8 cellular contexts compared by ENCODE assay signal in the genomic region with DNA sequence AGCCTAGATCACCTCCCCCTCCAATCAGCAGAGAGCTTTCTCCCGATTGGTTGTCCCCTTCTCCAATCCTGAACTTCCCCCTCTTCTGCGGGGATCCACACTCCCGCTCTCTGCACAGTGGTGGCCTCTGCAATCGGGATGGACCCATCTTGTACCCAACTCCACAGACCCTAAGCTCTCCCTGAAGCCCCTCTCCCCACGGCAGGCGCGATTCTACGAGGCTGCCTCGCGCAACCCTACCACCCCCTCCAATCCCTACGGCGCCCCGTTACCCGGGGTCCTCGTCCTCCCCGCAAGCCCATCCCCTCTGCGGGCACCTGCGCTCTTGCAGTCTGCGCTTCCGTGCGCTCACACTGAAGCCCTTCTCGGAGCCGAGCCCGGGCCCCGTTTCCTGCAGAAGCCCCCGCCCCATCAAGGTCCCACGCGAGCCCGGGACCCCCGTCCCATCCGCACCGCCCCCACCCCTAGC. TPM values are rescaled to one million over a fixed set of nuclear protein-coding genes. Genes with fewer than 3 reads are reported as not detected.
DNase-seq lines count a peak whose midpoint lies in the region; ATAC-seq and TF ChIP-seq lines count a peak whose summit lies in the region.

No MANE protein-coding gene starts in this region.

- H3K27me3 Mint-ChIP-seq in Calu3 (ENCODE audit: unreplicated experiment): peaks cover 17% of the 10 kb centered on the region
- no peaks in the 10 kb centered on the region for H3K27me3 Mint-ChIP-seq in activated T-cell treated with anti-CD3 and anti-CD28 coated beads, Interleukin-2, amount 50 U/mL, for 72 hours (ENCODE audit: low read depth)
- no peaks in the 10 kb centered on the region for H3K27me3 Mint-ChIP-seq in naive B cell
- H3K27me3 Mint-ChIP-seq in stimulated activated memory B cell treated with anti-CD40 and anti-IgM and Interleukin-4, amounts not matched to agents 10 μg/mL and 1 μg/mL and 100 μg/mL, for 72 hours: no peaks in the 10 kb centered on the region

- no peak for TF ChIP-seq CTCF in Calu3 (IDR thresholded peaks at IDR 0.05; ENCODE audit: unreplicated experiment)

- TF ChIP-seq RAD21 in Ishikawa (IDR thresholded peaks at IDR 0.05; ENCODE audit: low read depth): no peak

- ATAC-seq in GM21515 (IDR thresholded peaks at IDR 0.05; ENCODE audit: unreplicated experiment) (peak; percentile 48), naive B cell (ENCODE audit: low read depth in 2 of 2) (peak; percentile 29 to 34)
- ATAC-seq in activated T-cell treated with anti-CD3 and anti-CD28 coated beads, Interleukin-2, amount 50 U/mL, for 72 hours (replicated peaks in 1 of 2): peak; percentile 69 to 72
- peak; percentile 71 for ATAC-seq in stimulated activated memory B cell treated with anti-CD40 and anti-IgM and Interleukin-4, amounts not matched to agents 10 μg/mL and 1 μg/mL and 100 μg/mL, for 72 hours

- CTCF ChIA-PET in Calu3 (lab: Charles Lee): interaction anchor here (0.5 to 1.2 kb wide), 9 partner anchors 9 to 209 kb away, joined by 3 to 10 read pairs (median 5); a partner anchor contains a TSS

- no peaks in the 10 kb centered on the region for H3K9me3 Mint-ChIP-seq in Calu3 (ENCODE audit: low read depth, unreplicated experiment)
- H3K9me3 Mint-ChIP-seq in activated T-cell treated with anti-CD3 and anti-CD28 coated beads, Interleukin-2, amount 50 U/mL, for 72 hours: no peaks in the 10 kb centered on the region
- H3K9me3 Mint-ChIP-seq in naive B cell: peaks cover 0 to 3% (median 0%) of the 10 kb centered on the region in 7 donors
- peaks cover 2% of the 10 kb centered on the region for H3K9me3 Mint-ChIP-seq in stimulated activated memory B cell treated with anti-CD40 and anti-IgM and Interleukin-4, amounts not matched to agents 10 μg/mL and 1 μg/mL and 100 μg/mL, for 72 hours

- DNase-seq in Calu3: peak; percentile 92
- DNase-seq in activated T-cell treated with anti-CD3 and anti-CD28 coated beads, Interleukin-2, amount 50 U/mL, for 72 hours: peak; percentile 85 to 86
- peak; percentile 91 for DNase-seq in fibroblast of gingiva (ENCODE audit: low read depth)
- peak; percentile 58 for DNase-seq in naive B cell

- peaks cover 25% of the 10 kb centered on the region for H3K36me3 Mint-ChIP-seq in Calu3 (ENCODE audit: insufficient read depth, unreplicated experiment)
- no peaks in the 10 kb centered on the region for H3K36me3 Mint-ChIP-seq in activated T-cell treated with anti-CD3 and anti-CD28 coated beads, Interleukin-2, amount 50 U/mL, for 72 hours (ENCODE audit: insufficient read depth in 2 of 2)
- no peaks in the 10 kb centered on the region for H3K36me3 Mint-ChIP-seq in naive B cell
- H3K36me3 Mint-ChIP-seq in stimulated activated memory B cell treated with anti-CD40 and anti-IgM and Interleukin-4, amounts not matched to agents 10 μg/mL and 1 μg/mL and 100 μg/mL, for 72 hours: peaks cover 7% of the 10 kb centered on the region

- H3K4me1 Mint-ChIP-seq in Calu3 (ENCODE audit: low read depth, unreplicated experiment): no peaks in the 10 kb centered on the region
- H3K4me1 Mint-ChIP-seq in activated T-cell treated with anti-CD3 and anti-CD28 coated beads, Interleukin-2, amount 50 U/mL, for 72 hours (ENCODE audit: low read depth): peaks cover 23% of the 10 kb centered on the region
- H3K4me1 Mint-ChIP-seq in naive B cell: peaks cover 22 to 29% (median 22%) of the 10 kb centered on the region in 3 donors
- peaks cover 27% of the 10 kb centered on the region for H3K4me1 Mint-ChIP-seq in stimulated activated memory B cell treated with anti-CD40 and anti-IgM and Interleukin-4, amounts not matched to agents 10 μg/mL and 1 μg/mL and 100 μg/mL, for 72 hours

- peak overlapping the region; percentile 93 for H3K4me3 Mint-ChIP-seq in Calu3 (ENCODE audit: low read depth, unreplicated experiment)
- H3K4me3 Mint-ChIP-seq in activated T-cell treated with anti-CD3 and anti-CD28 coated beads, Interleukin-2, amount 50 U/mL, for 72 hours: peak overlapping the region; percentile 87 to 99
- peak overlapping the region; percentile 92 to 99 (median 96) for H3K4me3 Mint-ChIP-seq in naive B cell
- peak overlapping the region; percentile 87 for H3K4me3 Mint-ChIP-seq in stimulated activated memory B cell treated with anti-CD40 and anti-IgM and Interleukin-4, amounts not matched to agents 10 μg/mL and 1 μg/mL and 100 μg/mL, for 72 hours

- no TSS peak for BruUV-seq in Calu3 (replicated peaks; lab: Mats Ljungman, UMichigan)

- TF ChIP-seq EP300 in Ishikawa (IDR thresholded peaks at IDR 0.05; ENCODE audit: borderline replicate concordance): no peak

- H3K27ac Mint-ChIP-seq in Calu3 (ENCODE audit: unreplicated experiment): peak overlapping the region; percentile 89
- peak overlapping the region; percentile 45 for H3K27ac Mint-ChIP-seq in activated T-cell treated with anti-CD3 and anti-CD28 coated beads, Interleukin-2, amount 50 U/mL, for 72 hours
- H3K27ac Mint-ChIP-seq in naive B cell: peak overlapping the region; percentile 59 to 94 (median 87)
- H3K27ac Mint-ChIP-seq in stimulated activated memory B cell treated with anti-CD40 and anti-IgM and Interleukin-4, amounts not matched to agents 10 μg/mL and 1 μg/mL and 100 μg/mL, for 72 hours: peak overlapping the region; percentile 71

- intact Hi-C loops in Calu3 (cut with micrococcal nuclease; ENCODE audit: unreplicated experiment): no loop called here

TF ChIP-seq in Ishikawa, 13 proteins besides CTCF, POLR2A, EP300 and RAD21 (continues in another document):
- TF ChIP-seq, protein P1, sequence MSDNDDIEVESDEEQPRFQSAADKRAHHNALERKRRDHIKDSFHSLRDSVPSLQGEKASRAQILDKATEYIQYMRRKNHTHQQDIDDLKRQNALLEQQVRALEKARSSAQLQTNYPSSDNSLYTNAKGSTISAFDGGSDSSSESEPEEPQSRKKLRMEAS (IDR thresholded peaks at IDR 0.05): no peak; the same call in 1 of the 2 replicates
- TF ChIP-seq TEAD4 (IDR thresholded peaks at IDR 0.05) (no peak), YY1 (IDR thresholded peaks at IDR 0.05; ENCODE audit: low read depth) (no peak)

TF ChIP-seq in PFSK-1, 5 proteins besides CTCF, POLR2A, EP300 and RAD21:
- TF ChIP-seq, protein P2, sequence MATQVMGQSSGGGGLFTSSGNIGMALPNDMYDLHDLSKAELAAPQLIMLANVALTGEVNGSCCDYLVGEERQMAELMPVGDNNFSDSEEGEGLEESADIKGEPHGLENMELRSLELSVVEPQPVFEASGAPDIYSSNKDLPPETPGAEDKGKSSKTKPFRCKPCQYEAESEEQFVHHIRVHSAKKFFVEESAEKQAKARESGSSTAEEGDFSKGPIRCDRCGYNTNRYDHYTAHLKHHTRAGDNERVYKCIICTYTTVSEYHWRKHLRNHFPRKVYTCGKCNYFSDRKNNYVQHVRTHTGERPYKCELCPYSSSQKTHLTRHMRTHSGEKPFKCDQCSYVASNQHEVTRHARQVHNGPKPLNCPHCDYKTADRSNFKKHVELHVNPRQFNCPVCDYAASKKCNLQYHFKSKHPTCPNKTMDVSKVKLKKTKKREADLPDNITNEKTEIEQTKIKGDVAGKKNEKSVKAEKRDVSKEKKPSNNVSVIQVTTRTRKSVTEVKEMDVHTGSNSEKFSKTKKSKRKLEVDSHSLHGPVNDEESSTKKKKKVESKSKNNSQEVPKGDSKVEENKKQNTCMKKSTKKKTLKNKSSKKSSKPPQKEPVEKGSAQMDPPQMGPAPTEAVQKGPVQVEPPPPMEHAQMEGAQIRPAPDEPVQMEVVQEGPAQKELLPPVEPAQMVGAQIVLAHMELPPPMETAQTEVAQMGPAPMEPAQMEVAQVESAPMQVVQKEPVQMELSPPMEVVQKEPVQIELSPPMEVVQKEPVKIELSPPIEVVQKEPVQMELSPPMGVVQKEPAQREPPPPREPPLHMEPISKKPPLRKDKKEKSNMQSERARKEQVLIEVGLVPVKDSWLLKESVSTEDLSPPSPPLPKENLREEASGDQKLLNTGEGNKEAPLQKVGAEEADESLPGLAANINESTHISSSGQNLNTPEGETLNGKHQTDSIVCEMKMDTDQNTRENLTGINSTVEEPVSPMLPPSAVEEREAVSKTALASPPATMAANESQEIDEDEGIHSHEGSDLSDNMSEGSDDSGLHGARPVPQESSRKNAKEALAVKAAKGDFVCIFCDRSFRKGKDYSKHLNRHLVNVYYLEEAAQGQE (IDR thresholded peaks at IDR 0.05; ENCODE audit: insufficient read depth in 1 of 2, low read depth in 2 of 2, low read length in 2 of 2): no peak
- TF ChIP-seq FOXP2 (optimal IDR thresholded peaks at IDR 0.05; ENCODE audit: borderline replicate concordance, extremely low read depth, extremely low read length, insufficient read depth) (no peak), POLR2AphosphoS5 (IDR thresholded peaks at IDR 0.05; ENCODE audit: low read depth, low read length) (peak; percentile 86; the same call in 1 of the 2 replicates), SIN3A (IDR thresholded peaks at IDR 0.05; ENCODE audit: borderline replicate concordance, insufficient read depth, low read length) (no peak), TAF1 (IDR thresholded peaks at IDR 0.05; ENCODE audit: borderline replicate concordance, insufficient read depth, low read length) (peak; percentile 80; the same call in 1 of the 2 replicates)

RNA-seq across cellular contexts. Expression of a gene that starts 0.5 kb away (rescaled TPM):
- total RNA-seq in Calu3 (2022): 55.7 and 61.5 TPM in 2 replicates
- polyA plus RNA-seq in PFSK-1 (2012; ENCODE audit: insufficient read length, low read depth): 82.9 TPM
- total RNA-seq in activated T-cell treated with anti-CD3 and anti-CD28 coated beads, Interleukin-2, amount 50 U/mL, for 72 hours: 10 to 100 TPM; 30.8 TPM
- 100 to 1,000 TPM in 5 of 6 donors, 10 to 100 TPM in 1; 84.6 to 148 (median 123) TPM for polyA plus RNA-seq in naive B cell (ENCODE audit: low read depth in 6 of 6)

RNA-seq across cellular contexts. Expression of a gene that starts 28.3 kb away (rescaled TPM):
- 1.2 and 2.9 TPM in 2 replicates for total RNA-seq in Calu3 (2022)
- 10.3 TPM for polyA plus RNA-seq in PFSK-1 (2012; ENCODE audit: insufficient read length, low read depth)
- 1 to 10 TPM in 1 of 2 donors, under 1 TPM in 1; 0.55 to 1.1 TPM for total RNA-seq in activated T-cell treated with anti-CD3 and anti-CD28 coated beads, Interleukin-2, amount 50 U/mL, for 72 hours
- under 1 TPM in 4 of 6 donors, not detected in 2; 0.19 to 0.61 (median 0.40) TPM for polyA plus RNA-seq in naive B cell (ENCODE audit: low read depth in 6 of 6)

Comparison
In these comparisons a context has a peak if more than half of its experiments do, and no peak if none do; other contexts are left out.
1. Peak in every context shown above with its lines: DNase-seq and ATAC-seq.